Comparison of ENCODE assay signal across 27 cellular contexts in genomic region chr19:35637165-35637564, GRCh38. TPM values are rescaled to one million over a fixed set of nuclear protein-coding genes. Genes with fewer than 3 reads are reported as not detected.
"Had no signal": no experiment of that assay in that cellular context is flagged by ENCODE, and none has a peak within 500 bp of the region (broad histone marks: within the 10 kb centered on the region; RNA-seq: fewer than 3 reads in every experiment).

No MANE protein-coding gene starts in this region.

- H3K9me3 Mint-ChIP-seq: effector memory CD8-positive, alpha-beta T cell; memory B cell; nephron; stimulated activated memory B cell treated with anti-CD40 and anti-IgM and Interleukin-4, amounts not matched to agents 10 μg/mL and 1 μg/mL and 100 μg/mL, for 72 hours; type B pancreatic cell had no signal

- H3K9me3 ChIP-seq: esophagus squamous epithelium, heart right ventricle, lower lobe of right lung, sigmoid colon, testis, tibial artery had no signal

- H3K9ac ChIP-seq: parathyroid adenoma had no signal

- DNase-seq: cerebellar nuclear complex; cortex of kidney; effector memory CD8-positive, alpha-beta T cell; erythroblast; esophagus squamous epithelium; foreskin melanocyte; glutamatergic neuron; heart right ventricle; hypothalamus; left ventricle myocardium superior; lower lobe of right lung; sigmoid colon; stimulated activated CD4-positive, alpha-beta T cell treated with anti-CD3 and anti-CD28 coated beads, Interleukin-2, amount 100 ng/mL, for 24 hours; stimulated activated CD4-positive, alpha-beta T cell treated with anti-CD3 and anti-CD28 coated beads, Interleukin-4, amount 100 ng/mL, for 24 hours; stimulated activated naive CD8-positive, alpha-beta T cell treated with anti-CD3 and anti-CD28 coated beads, Interleukin-15, Interleukin-2, amounts not matched to agents 100 U/mL and 50 U/mL, for 24 hours; substantia nigra; testis; tibial artery had no signal

- H3K4me3 ChIP-seq: esophagus squamous epithelium, heart right ventricle, lower lobe of right lung, sigmoid colon, testis, tibial artery had no signal

- H3K27ac ChIP-seq: esophagus squamous epithelium, heart right ventricle, lower lobe of right lung, parathyroid adenoma, sigmoid colon, testis, tibial artery had no signal

- H3K27me3 Mint-ChIP-seq: effector memory CD8-positive, alpha-beta T cell; memory B cell; progenitor cell of endocrine pancreas; stimulated activated memory B cell treated with anti-CD40 and anti-IgM and Interleukin-4, amounts not matched to agents 10 μg/mL and 1 μg/mL and 100 μg/mL, for 72 hours had no signal

- H3K4me1 Mint-ChIP-seq: nephron had no signal

- H3K4me3 Mint-ChIP-seq: effector memory CD8-positive, alpha-beta T cell; memory B cell; nephron; stimulated activated memory B cell treated with anti-CD40 and anti-IgM and Interleukin-4, amounts not matched to agents 10 μg/mL and 1 μg/mL and 100 μg/mL, for 72 hours; type B pancreatic cell had no signal

- H3K4me1 ChIP-seq: parathyroid adenoma, testis had no signal

- H2AFZ ChIP-seq: parathyroid adenoma had no signal

- H3K27ac Mint-ChIP-seq: memory B cell; nephron; progenitor cell of endocrine pancreas; stimulated activated memory B cell treated with anti-CD40 and anti-IgM and Interleukin-4, amounts not matched to agents 10 μg/mL and 1 μg/mL and 100 μg/mL, for 72 hours; type B pancreatic cell had no signal

- H3K27me3 ChIP-seq: esophagus squamous epithelium, heart right ventricle, sigmoid colon, testis, tibial artery had no signal

- H3K79me2 ChIP-seq: parathyroid adenoma had no signal

RNA-seq across cellular contexts. Expression of gene ETV2, which starts 4.4 kb away (rescaled TPM):
- total RNA-seq: mononuclear cell had no signal

RNA-seq across cellular contexts. Expression of gene UPK1A, which starts 29.2 kb away (rescaled TPM):
- total RNA-seq: dermis microvascular lymphatic vessel endothelial cell, left ventricle myocardium superior, lower lobe of right lung, mononuclear cell, progenitor cell of endocrine pancreas, skeletal muscle tissue had no signal
- polyA plus RNA-seq: sigmoid colon had no signal
